Comparison of ENCODE assay signal across 11 cellular contexts in the genomic region with DNA sequence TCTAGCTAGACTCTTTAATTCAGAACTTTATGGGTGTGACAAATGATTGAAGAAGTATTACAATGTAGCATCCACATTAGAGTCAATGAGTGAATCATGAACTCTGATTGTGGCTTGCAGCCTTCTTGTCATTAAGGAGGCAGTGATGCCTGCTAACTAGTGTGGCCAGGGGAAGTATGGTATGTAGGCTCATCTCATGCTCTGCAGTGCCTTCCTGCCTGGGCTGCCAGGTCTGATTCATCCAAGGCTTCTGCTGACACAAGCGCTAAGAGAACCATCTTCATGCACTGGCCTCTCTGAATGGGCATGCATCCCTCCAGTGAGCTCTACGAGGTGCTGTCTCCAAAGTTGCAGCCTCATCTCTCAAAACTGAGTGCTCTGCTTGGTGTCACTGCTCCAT.
"Had no signal": no experiment of that assay in that cellular context is flagged by ENCODE, and none has a peak within 500 bp of the region (broad histone marks: within the 10 kb centered on the region; RNA-seq: fewer than 3 reads in every experiment).

No MANE protein-coding gene starts in this region.

- H3K4me3 Mint-ChIP-seq: activated naive CD8-positive, alpha-beta T cell treated with anti-CD3 and anti-CD28 coated beads for 36 hours; activated T-cell treated with anti-CD3 and anti-CD28 coated beads, Interleukin-2, amount 50 U/mL, for 4 hours; natural killer cell treated with Interleukin-12 subunit alpha and Interleukin-12 subunit beta and Interleukin-15 and Interleukin-18, amount 100 ng/mL, for 72 hours; type B pancreatic cell had no signal

- H3K9me3 ChIP-seq: sigmoid colon had no signal

- H3K4me3 ChIP-seq: psoas muscle, sigmoid colon had no signal

- ATAC-seq: activated T-cell treated with anti-CD3 and anti-CD28 coated beads, Interleukin-2, amount 50 U/mL, for 4 hours; natural killer cell treated with Interleukin-12 subunit alpha and Interleukin-12 subunit beta and Interleukin-15 and Interleukin-18, amount 100 ng/mL, for 72 hours; psoas muscle had no signal

- H3K27me3 ChIP-seq: sigmoid colon had no signal

- H3K4me1 Mint-ChIP-seq: activated naive CD8-positive, alpha-beta T cell treated with anti-CD3 and anti-CD28 coated beads for 36 hours had no signal

- H3K27ac ChIP-seq: psoas muscle had no signal

- H3K27ac Mint-ChIP-seq: activated naive CD8-positive, alpha-beta T cell treated with anti-CD3 and anti-CD28 coated beads for 36 hours; natural killer cell treated with Interleukin-12 subunit alpha and Interleukin-12 subunit beta and Interleukin-15 and Interleukin-18, amount 100 ng/mL, for 72 hours; type B pancreatic cell had no signal

- H3K36me3 Mint-ChIP-seq: activated naive CD8-positive, alpha-beta T cell treated with anti-CD3 and anti-CD28 coated beads for 36 hours; natural killer cell treated with Interleukin-12 subunit alpha and Interleukin-12 subunit beta and Interleukin-15 and Interleukin-18, amount 100 ng/mL, for 72 hours; type B pancreatic cell had no signal

- H3K36me3 ChIP-seq: sigmoid colon had no signal

- DNase-seq: activated CD4-positive, alpha-beta T cell treated with anti-CD3 and anti-CD28 coated beads for 1 hour; activated CD4-positive, alpha-beta T cell treated with anti-CD3 and anti-CD28 coated beads, Interleukin-2, amount 50 U/mL, for 48 hours; activated gamma-delta T cell; activated naive CD8-positive, alpha-beta T cell treated with anti-CD3 and anti-CD28 coated beads for 36 hours; activated T-cell treated with anti-CD3 and anti-CD28 coated beads, Interleukin-2, amount 50 U/mL, for 4 hours; psoas muscle; sigmoid colon; stimulated activated CD4-positive, alpha-beta T cell treated with anti-CD3 and anti-CD28 coated beads, Interleukin-2, amount 100 ng/mL, for 24 hours; stimulated activated naive CD4-positive, alpha-beta T cell had no signal

- H3K9me3 Mint-ChIP-seq: natural killer cell treated with Interleukin-12 subunit alpha and Interleukin-12 subunit beta and Interleukin-15 and Interleukin-18, amount 100 ng/mL, for 72 hours; type B pancreatic cell had no signal

- H3K27me3 Mint-ChIP-seq: type B pancreatic cell had no signal
